Comparison of ENCODE assay signal across 21 cellular contexts in the genomic region with DNA sequence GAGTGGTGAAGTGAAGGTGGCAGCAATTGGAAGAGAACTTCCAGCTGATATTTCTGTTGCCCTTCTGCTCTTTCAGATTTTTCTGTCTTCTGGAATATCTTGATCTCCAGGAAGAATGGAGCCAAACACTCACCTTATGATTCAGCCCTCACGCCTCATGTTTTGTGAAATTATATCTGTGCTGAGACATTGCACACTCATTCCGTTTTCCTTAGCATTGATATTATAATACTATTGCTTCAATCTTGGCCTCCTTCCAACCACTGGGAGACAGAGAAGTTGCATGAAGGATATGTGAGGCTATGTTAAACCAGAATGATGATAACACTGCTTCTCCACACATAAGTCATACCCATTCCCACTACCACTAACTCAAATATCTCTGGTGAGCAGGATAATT.
DNase-seq lines count a peak whose midpoint lies in the region; ATAC-seq and TF ChIP-seq lines count a peak whose summit lies in the region.
"Had no signal": no experiment of that assay in that cellular context is flagged by ENCODE, and none has a peak within 500 bp of the region (broad histone marks: within the 10 kb centered on the region; RNA-seq: fewer than 3 reads in every experiment).

No MANE protein-coding gene starts in this region.

- intact Hi-C loops in PC-9 (cut with micrococcal nuclease; ENCODE audit: unreplicated experiment), result loop anchor here (2.0 kb wide), 2 partner anchors 39 to 73 kb away; no protein-coding TSS in a partner anchor

- CTCF ChIA-PET in PC-9 (lab: Charles Lee), result no interaction called here

- H3K79me2 ChIP-seq in GM23248 (ENCODE audit: insufficient read depth), result no peaks in the 10 kb centered on the region
- no peaks in the 10 kb centered on the region for H3K79me2 ChIP-seq in PC-9 (ENCODE audit: low read depth)
- H3K79me2 ChIP-seq: parathyroid adenoma had no signal

- TF ChIP-seq CTCF in PC-9 (conservative IDR thresholded peaks at IDR 0.05) (no peak), omental fat pad (IDR thresholded peaks at IDR 0.05) (no peak)

- H3K27me3 ChIP-seq in GM23248 (replicated peaks; ENCODE audit: insufficient read depth), result no peaks in the 10 kb centered on the region
- no peaks in the 10 kb centered on the region for H3K27me3 ChIP-seq in PC-9 (ENCODE audit: insufficient read depth, low read depth)
- H3K27me3 ChIP-seq: dorsolateral prefrontal cortex had no signal

- H3K27ac ChIP-seq in GM23248 (peak overlapping the region; percentile 66), PC-9 (peak overlapping the region; percentile 7; the same call in 1 of the 2 replicates)
- H3K27ac ChIP-seq: C4-2B, parathyroid adenoma had no signal

- H2AFZ ChIP-seq in GM23248 (no peak overlapping the region), PC-9 (no peak overlapping the region)
- H2AFZ ChIP-seq: parathyroid adenoma had no signal

- peaks cover 45% of the 10 kb centered on the region for H3K4me1 ChIP-seq in GM23248 (ENCODE audit: insufficient read depth)
- peaks cover 41% of the 10 kb centered on the region for H3K4me1 ChIP-seq in PC-9 (replicated peaks; ENCODE audit: insufficient read depth)

- in situ Hi-C loops in GM23248 (cut with MboI), result no loop called here

- H3K9me2 ChIP-seq in GM23248 (ENCODE audit: insufficient read depth), result no peaks in the 10 kb centered on the region
- no peaks in the 10 kb centered on the region for H3K9me2 ChIP-seq in PC-9 (ENCODE audit: insufficient read depth)

- peak; percentile 51 for ATAC-seq in omental fat pad (ENCODE audit: low FRiP score)
- ATAC-seq in GM21576 (IDR thresholded peaks at IDR 0.05; ENCODE audit: unreplicated experiment), result no peak
- ATAC-seq: activated T-cell treated with anti-CD3 and anti-CD28 coated beads, Interleukin-2, amount 50 U/mL, for 72 hours; Right ventricle myocardium inferior had no signal

- BruUV-seq in PC-9 (replicated peaks; lab: Mats Ljungman, UMichigan), result no TSS peak

- DNase-seq in GM23248 (peak; percentile 92), PC-9 (peak; percentile 14 to 74), dermis blood vessel endothelial cell (peak; percentile 67), omental fat pad (ENCODE audit: low spot score) (no peak), NCI-H2107 treated with DMSO at 0.1 percent for 48 hours (lab: John Stamatoyannopoulos, UW; ENCODE audit: unreplicated experiment) (no peak), NCI-H187 (lab: John Stamatoyannopoulos, UW) (no peak)
- DNase-seq in stimulated activated CD4-positive, alpha-beta T cell treated with anti-CD3 and anti-CD28 coated beads, Interleukin-1b, Interleukin-23, amount 100 ng/mL, for 48 hours, result no peak
- DNase-seq: activated T-cell treated with anti-CD3 and anti-CD28 coated beads, Interleukin-2, amount 50 U/mL, for 72 hours; anterior cingulate cortex; dorsolateral prefrontal cortex; H7; head of caudate nucleus; KG1; kidney glomerular epithelial cell; NCI-H187 treated with DMSO at 0.1 percent for 48 hours; NCI-H748 treated with DMSO at 0.1 percent for 48 hours; T-helper 9 cell had no signal

- WGBS in GM23248 (ENCODE audit: low coverage in 1 of 2, low lambda C conversion rate in 2 of 2, missing lambda C conversion rate in 2 of 2), 2 experiments, result 0% methylated on average over 2 of the region's 2 CpGs

- peak overlapping the region; percentile 32 for H3K9ac ChIP-seq in GM23248
- H3K9ac ChIP-seq: parathyroid adenoma had no signal

- H3K4me2 ChIP-seq in GM23248 (ENCODE audit: unreplicated experiment), result peak overlapping the region; percentile 51
- peak overlapping the region; percentile 32; the same call in 1 of the 2 replicates for H3K4me2 ChIP-seq in PC-9

- H3K9me3 ChIP-seq in GM23248 (ENCODE audit: low read depth), result no peaks in the 10 kb centered on the region
- H3K9me3 ChIP-seq in PC-9 (ENCODE audit: insufficient read depth, low read depth), result no peaks in the 10 kb centered on the region

- H4K20me1 ChIP-seq in GM23248 (ENCODE audit: insufficient read depth) (no peaks in the 10 kb centered on the region), PC-9 (ENCODE audit: insufficient read depth) (no peaks in the 10 kb centered on the region)

- H3F3A ChIP-seq in GM23248 (ENCODE audit: insufficient read depth), result peaks cover 45% of the 10 kb centered on the region
- H3F3A ChIP-seq in PC-9 (ENCODE audit: insufficient read depth, low read depth), result peaks cover 36% of the 10 kb centered on the region

- POLR2A ChIA-PET in PC-9 (lab: Charles Lee; ENCODE audit: unreplicated experiment), result no interaction called here

- H3K4me3 ChIP-seq in GM23248 (no peak overlapping the region), PC-9 (no peak overlapping the region)
- H3K4me3 ChIP-seq: dorsolateral prefrontal cortex had no signal

- H3K36me3 ChIP-seq in GM23248 (ENCODE audit: low read depth) (no peaks in the 10 kb centered on the region), PC-9 (ENCODE audit: low read depth) (no peaks in the 10 kb centered on the region)

Comparison
In these comparisons a context has a peak if more than half of its experiments do, and no peak if none do; other contexts are left out.
1. DNase-seq: peak in GM23248 (single experiment), PC-9 (2 of 2) and dermis blood vessel endothelial cell (single experiment); none in omental fat pad (single experiment), NCI-H2107 treated with DMSO at 0.1 percent for 48 hours (single experiment), NCI-H187 (0 of 2) and stimulated activated CD4-positive, alpha-beta T cell treated with anti-CD3 and anti-CD28 coated beads, Interleukin-1b, Interleukin-23, amount 100 ng/mL, for 48 hours (single experiment).